ENCODE assay signal across 24 cellular contexts in genomic region chr1:981491-981954, GRCh38. TPM values are rescaled to one million over a fixed set of nuclear protein-coding genes. Genes with fewer than 3 reads are reported as not detected.
"Had no signal": no experiment of that assay in that cellular context is flagged by ENCODE, and none has a peak within 500 bp of the region (broad histone marks: within the 10 kb centered on the region; RNA-seq: fewer than 3 reads in every experiment).

No MANE protein-coding gene starts in this region.

- DNase-seq: activated CD4-positive, alpha-beta T cell treated with anti-CD3 and anti-CD28 coated beads for 48 hours; activated CD4-positive, CD25-positive, alpha-beta regulatory T cell; activated CD8-positive, alpha-beta T cell treated with anti-CD3 and anti-CD28 coated beads for 36 hours; activated effector memory CD4-positive, alpha-beta T cell treated with Interleukin-2 at 50 U/mL for 16 hours; activated naive CD4-positive, alpha-beta T cell treated with anti-CD3 and anti-CD28 coated beads, Interleukin-2, amount 10 ng/mL, durations not matched to agents 7 days and 5 days; activated T-cell treated with anti-CD3 and anti-CD28 coated beads, Interleukin-2, amount 50 U/mL, for 24 hours; cerebellar nuclear complex; cortex of kidney; nephron progenitor cell; stimulated activated CD4-positive, alpha-beta T cell treated with anti-CD3 and anti-CD28 coated beads, Interleukin-4, amount 100 ng/mL, for 24 hours; stomach; T-helper 1 cell; T1000 had no signal

- ATAC-seq: activated CD8-positive, alpha-beta T cell treated with anti-CD3 and anti-CD28 coated beads for 36 hours; SK-N-SH treated with all-trans-retinoic acid at 6 μM for 48 hours; stimulated activated effector memory CD8-positive, alpha-beta T cell treated with anti-CD3 and anti-CD28 coated beads, Interleukin-12 subunit alpha, Interleukin-12 subunit beta, amount 100 ng/mL, for 72 hours had no signal

- H3K4me1 Mint-ChIP-seq: stimulated activated effector memory CD8-positive, alpha-beta T cell treated with anti-CD3 and anti-CD28 coated beads, Interleukin-12 subunit alpha, Interleukin-12 subunit beta, amount 100 ng/mL, for 72 hours had no signal

- H3K4me1 ChIP-seq: ascending aorta, prostate gland, right lobe of liver had no signal

- H3K27ac ChIP-seq: ascending aorta, prostate gland, right lobe of liver, stomach, upper lobe of left lung had no signal

- H3K9me3 Mint-ChIP-seq: activated CD8-positive, alpha-beta T cell treated with anti-CD3 and anti-CD28 coated beads for 36 hours; activated T-cell treated with anti-CD3 and anti-CD28 coated beads, Interleukin-2, amount 50 U/mL, for 24 hours; stimulated activated effector memory CD8-positive, alpha-beta T cell treated with anti-CD3 and anti-CD28 coated beads, Interleukin-12 subunit alpha, Interleukin-12 subunit beta, amount 100 ng/mL, for 72 hours had no signal

- H3K36me3 Mint-ChIP-seq: stimulated activated effector memory CD8-positive, alpha-beta T cell treated with anti-CD3 and anti-CD28 coated beads, Interleukin-12 subunit alpha, Interleukin-12 subunit beta, amount 100 ng/mL, for 72 hours had no signal

- H3K4me3 Mint-ChIP-seq: activated CD8-positive, alpha-beta T cell treated with anti-CD3 and anti-CD28 coated beads for 36 hours; activated naive CD4-positive, alpha-beta T cell treated with anti-CD3 and anti-CD28 coated beads, Interleukin-2, amount 10 ng/mL, durations not matched to agents 7 days and 5 days; activated T-cell treated with anti-CD3 and anti-CD28 coated beads, Interleukin-2, amount 50 U/mL, for 24 hours; mesothelial cell of epicardium; nephron progenitor cell; stimulated activated effector memory CD8-positive, alpha-beta T cell treated with anti-CD3 and anti-CD28 coated beads, Interleukin-12 subunit alpha, Interleukin-12 subunit beta, amount 100 ng/mL, for 72 hours had no signal

- H3K36me3 ChIP-seq: ascending aorta, prostate gland, right lobe of liver, stomach, upper lobe of left lung had no signal

- H3K9me3 ChIP-seq: ascending aorta, prostate gland, right lobe of liver, stomach, upper lobe of left lung had no signal

- H3K27ac Mint-ChIP-seq: activated CD8-positive, alpha-beta T cell treated with anti-CD3 and anti-CD28 coated beads for 36 hours; activated naive CD4-positive, alpha-beta T cell treated with anti-CD3 and anti-CD28 coated beads, Interleukin-2, amount 10 ng/mL, durations not matched to agents 7 days and 5 days; activated T-cell treated with anti-CD3 and anti-CD28 coated beads, Interleukin-2, amount 50 U/mL, for 24 hours; mesothelial cell of epicardium; nephron progenitor cell; stimulated activated effector memory CD8-positive, alpha-beta T cell treated with anti-CD3 and anti-CD28 coated beads, Interleukin-12 subunit alpha, Interleukin-12 subunit beta, amount 100 ng/mL, for 72 hours had no signal

- H3K27me3 ChIP-seq: ascending aorta, right lobe of liver had no signal

- H3K4me3 ChIP-seq: ascending aorta, prostate gland, right lobe of liver, smooth muscle cell, stomach, upper lobe of left lung had no signal

RNA-seq across cellular contexts. Expression of gene PERM1, which starts 0.4 kb away (rescaled TPM):
- total RNA-seq: activated CD8-positive, alpha-beta T cell treated with anti-CD3 and anti-CD28 coated beads for 36 hours; ascending aorta; lung microvascular endothelial cell; osteocyte; smooth muscle cell had no signal

RNA-seq across cellular contexts. Expression of gene PLEKHN1, which starts 15.2 kb away (rescaled TPM):
- total RNA-seq: ascending aorta, temporal lobe had no signal
